8 cellular contexts compared by ENCODE assay signal in genomic region chr10:91758303-91759146, GRCh38. TPM values are rescaled to one million over a fixed set of nuclear protein-coding genes. Genes with fewer than 3 reads are reported as not detected.
A peak's percentile ranks its signal among the peaks of the same experiment; 100 is the strongest.
DNase-seq lines count a peak whose midpoint lies in the region; ATAC-seq and TF ChIP-seq lines count a peak whose summit lies in the region.

No MANE protein-coding gene starts in this region.

- no peaks in the 10 kb centered on the region for H3K9me3 ChIP-seq in colonic mucosa

- no peaks in the 10 kb centered on the region for H3K9me3 Mint-ChIP-seq in endothelial cell (ENCODE audit: unreplicated experiment)

- intact Hi-C loops in colonic mucosa (cut with DNase I), result loop anchor here (5.0 kb wide), 1 partner anchor 154 kb away; no protein-coding TSS in a partner anchor

- H3K36me3 Mint-ChIP-seq in endothelial cell (ENCODE audit: low read depth, unreplicated experiment), result no peaks in the 10 kb centered on the region

- H3K27ac Mint-ChIP-seq in endothelial cell (ENCODE audit: unreplicated experiment), result no peak overlapping the region

- no peak overlapping the region for H3K27ac ChIP-seq in colonic mucosa

- no peak overlapping the region for H3K9ac ChIP-seq in colonic mucosa (ENCODE audit: low read depth in 2 of 2, low read length in 2 of 2)

- TF ChIP-seq CTCF in colonic mucosa (IDR thresholded peaks at IDR 0.05), result peak; percentile 29
- no peak for TF ChIP-seq CTCF in endothelial cell (IDR thresholded peaks at IDR 0.05; ENCODE audit: unreplicated experiment)

- no peak for ATAC-seq in HG03378 (IDR thresholded peaks at IDR 0.05; ENCODE audit: unreplicated experiment)

- no peaks in the 10 kb centered on the region for H3K27me3 Mint-ChIP-seq in endothelial cell (ENCODE audit: unreplicated experiment)

- H3K36me3 ChIP-seq in H7 (replicated peaks; ENCODE audit: control insufficient read depth, insufficient read depth, low read length) (no peaks in the 10 kb centered on the region), colonic mucosa (no peaks in the 10 kb centered on the region)

- peak; percentile 27 for DNase-seq in COLO829 (ENCODE audit: low spot score)
- DNase-seq in H7, result peak; percentile 24
- DNase-seq in NOMO-1 treated with dmso at 0.1 percent for 144 hours (lab: John Stamatoyannopoulos, UW; ENCODE audit: unreplicated experiment), result peak; percentile 23
- DNase-seq in colonic mucosa, result no peak
- DNase-seq in medulla oblongata (ENCODE audit: extremely low spot score), result peak; percentile 68
- DNase-seq in endothelial cell (ENCODE audit: low spot score), result no peak
- no peak for DNase-seq in effector CD8-positive, alpha-beta T cell (lab: John Stamatoyannopoulos, UW)

- no peaks in the 10 kb centered on the region for H3K27me3 ChIP-seq in H7 (ENCODE audit: control insufficient read depth, insufficient read depth, low read length)
- H3K27me3 ChIP-seq in colonic mucosa, result no peaks in the 10 kb centered on the region

- H3K4me1 ChIP-seq in colonic mucosa, result no peaks in the 10 kb centered on the region

- H3K4me1 Mint-ChIP-seq in endothelial cell (ENCODE audit: unreplicated experiment), result peaks cover 11% of the 10 kb centered on the region

- H3K4me3 ChIP-seq in H7 (ENCODE audit: insufficient read depth, low read depth, low read length), result no peak overlapping the region
- no peak overlapping the region for H3K4me3 ChIP-seq in colonic mucosa

- no peak overlapping the region for H3K4me3 Mint-ChIP-seq in endothelial cell (ENCODE audit: unreplicated experiment)

RNA-seq across cellular contexts. Expression of gene TNKS2, which starts 39.7 kb away (rescaled TPM):
- 27.4 and 38.2 TPM in 2 replicates for total RNA-seq in H7 (2014; rRNA removed; shearing (Covaris generic))
- total RNA-seq in colonic mucosa (10 to 100 TPM; 19.3 to 34.1 TPM), endothelial cell (ENCODE audit: unreplicated experiment) (52.5 TPM)

Comparison
In these comparisons a context has a peak if more than half of its experiments do, and no peak if none do; other contexts are left out.
1. DNase-seq: peak in COLO829 (single experiment), H7 (single experiment), NOMO-1 treated with dmso at 0.1 percent for 144 hours (single experiment) and medulla oblongata (single experiment); none in colonic mucosa (single experiment), endothelial cell (single experiment) and effector CD8-positive, alpha-beta T cell (single experiment).